In the genomic region with DNA sequence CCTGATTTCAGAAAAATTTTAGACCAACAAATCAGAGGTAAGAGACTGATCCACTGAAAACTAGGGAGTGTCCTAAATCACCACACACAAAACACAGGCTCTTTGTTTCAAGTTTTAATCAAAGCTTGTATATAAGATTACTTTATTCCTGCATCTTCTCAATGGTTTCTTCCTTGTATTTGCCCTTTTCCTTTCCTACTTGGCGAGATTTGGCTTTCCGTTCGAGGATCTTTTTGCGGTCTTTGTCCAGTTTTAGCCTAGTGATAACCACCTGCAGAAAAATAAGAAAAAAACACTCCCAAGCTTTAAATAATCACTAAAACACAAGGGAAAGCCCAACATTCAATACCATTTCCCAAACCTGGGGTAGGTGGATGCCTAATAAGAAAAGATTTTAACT, we compare ENCODE assay signal across 10 cellular contexts. TPM values are rescaled to one million over a fixed set of nuclear protein-coding genes. Genes with fewer than 3 reads are reported as not detected.
A peak's percentile ranks its signal among the peaks of the same experiment; 100 is the strongest.
DNase-seq lines count a peak whose midpoint lies in the region; ATAC-seq and TF ChIP-seq lines count a peak whose summit lies in the region.
"Had no signal": no experiment of that assay in that cellular context is flagged by ENCODE, and none has a peak within 500 bp of the region (broad histone marks: within the 10 kb centered on the region; RNA-seq: fewer than 3 reads in every experiment).

No MANE protein-coding gene starts in this region.

- H3K4me1 ChIP-seq in breast epithelium (peaks cover 4 to 10% of the 10 kb centered on the region in 2 donors), esophagus muscularis mucosa (peaks cover 47 to 56% (median 52%) of the 10 kb centered on the region in 4 donors)

- TF ChIP-seq POLR2A in breast epithelium (IDR thresholded peaks at IDR 0.05) (no peak), esophagus muscularis mucosa (IDR thresholded peaks at IDR 0.05; ENCODE audit: low read depth) (no peak)

- CTCF ChIA-PET in MCF 10A (lab: Yijun Ruan, JAX) = interaction anchor here (0.6 to 1.5 kb wide), 8 partner anchors 9 to 1180 kb away, joined by 3 to 5 read pairs (median 4); no protein-coding TSS in a partner anchor
- CTCF ChIA-PET in T-cell (lab: Charles Lee) = interaction anchor here (0.5 to 2.1 kb wide), 7 partner anchors 11 to 690 kb away, joined by 3 to 10 read pairs (median 3); partner anchors contain the start of gene TP53 (in 1 of the 2)

- H3K27me3 ChIP-seq in breast epithelium (no peaks in the 10 kb centered on the region), esophagus muscularis mucosa (no peaks in the 10 kb centered on the region)

- H3K27ac Mint-ChIP-seq in MCF 10A (ENCODE audit: low read depth, unreplicated experiment) (no peak overlapping the region), T-cell (peak overlapping the region; percentile 80 to 85)
- no peak overlapping the region for H3K27ac Mint-ChIP-seq in stimulated activated memory B cell treated with anti-CD40 and anti-IgM and Interleukin-4, amounts not matched to agents 10 μg/mL and 1 μg/mL and 100 μg/mL, for 72 hours

- peaks cover 69% of the 10 kb centered on the region for H3K36me3 Mint-ChIP-seq in MCF 10A (ENCODE audit: insufficient read depth, unreplicated experiment)
- H3K36me3 Mint-ChIP-seq in T-cell = peaks cover 38% of the 10 kb centered on the region
- peaks cover 69% of the 10 kb centered on the region for H3K36me3 Mint-ChIP-seq in stimulated activated memory B cell treated with anti-CD40 and anti-IgM and Interleukin-4, amounts not matched to agents 10 μg/mL and 1 μg/mL and 100 μg/mL, for 72 hours

- H3K4me3 ChIP-seq in breast epithelium (no peak overlapping the region), esophagus muscularis mucosa (no peak overlapping the region)

- no peak for TF ChIP-seq EP300 in esophagus muscularis mucosa (IDR thresholded peaks at IDR 0.05)

- H3K4me3 Mint-ChIP-seq in MCF 10A (ENCODE audit: unreplicated experiment) = peak overlapping the region; percentile 76
- H3K4me3 Mint-ChIP-seq in T-cell = peak overlapping the region; percentile 36 to 89 (median 83)
- H3K4me3 Mint-ChIP-seq in stimulated activated memory B cell treated with anti-CD40 and anti-IgM and Interleukin-4, amounts not matched to agents 10 μg/mL and 1 μg/mL and 100 μg/mL, for 72 hours = peak overlapping the region; percentile 16

- POLR2A ChIA-PET in MCF 10A (lab: Yijun Ruan, JAX) (interaction anchor here (0.6 to 2.9 kb wide), 14 partner anchors 9 to 893 kb away, joined by 3 to 17 read pairs (median 4); partner anchors contain the start of genes CTC1, MYH10, NDEL1 and PFAS), T-cell (lab: Charles Lee) (interaction anchor here in 1 of 2 donors (1.0 kb wide), 1 partner anchor 17 kb away, joined by 4 read pairs; no protein-coding TSS in a partner anchor)

- no peaks in the 10 kb centered on the region for H3K27me3 Mint-ChIP-seq in MCF 10A (ENCODE audit: insufficient read depth, unreplicated experiment)
- no peaks in the 10 kb centered on the region for H3K27me3 Mint-ChIP-seq in T-cell
- H3K27me3 Mint-ChIP-seq in stimulated activated memory B cell treated with anti-CD40 and anti-IgM and Interleukin-4, amounts not matched to agents 10 μg/mL and 1 μg/mL and 100 μg/mL, for 72 hours = no peaks in the 10 kb centered on the region

- ATAC-seq in T-cell (replicated peaks in 1 of 4) (no peak), GM19324 (IDR thresholded peaks at IDR 0.05; ENCODE audit: low FRiP score, unreplicated experiment) (no peak), HG03175 (IDR thresholded peaks at IDR 0.05; ENCODE audit: unreplicated experiment) (no peak)
- ATAC-seq in stimulated activated memory B cell treated with anti-CD40 and anti-IgM and Interleukin-4, amounts not matched to agents 10 μg/mL and 1 μg/mL and 100 μg/mL, for 72 hours = no peak

- 91% methylated on average over 4 of the region's 4 CpGs for WGBS in esophagus muscularis mucosa

- no peak for DNase-seq in MCF 10A (ENCODE audit: unreplicated experiment)
- DNase-seq in breast epithelium (ENCODE audit: low spot score in 2 of 2) = no peak
- no peak for DNase-seq in T-cell
- no peak for DNase-seq in esophagus muscularis mucosa (ENCODE audit: extremely low spot score)
- DNase-seq in Kasumi-1 (lab: John Stamatoyannopoulos, UW) = no peak
- DNase-seq: amniotic stem cell, NCI-H1105 treated with DMSO at 0.1 percent for 48 hours had no signal

- H3K4me1 Mint-ChIP-seq in MCF 10A (ENCODE audit: insufficient read depth, unreplicated experiment) (peaks cover 26% of the 10 kb centered on the region), T-cell (peaks cover 56 to 67% (median 57%) of the 10 kb centered on the region in 3 donors)
- H3K4me1 Mint-ChIP-seq in stimulated activated memory B cell treated with anti-CD40 and anti-IgM and Interleukin-4, amounts not matched to agents 10 μg/mL and 1 μg/mL and 100 μg/mL, for 72 hours = peaks cover 60% of the 10 kb centered on the region

- H3K36me3 ChIP-seq in breast epithelium (no peaks in the 10 kb centered on the region), esophagus muscularis mucosa (peaks cover 41 to 54% (median 49%) of the 10 kb centered on the region in 4 donors)

- H3K9me3 Mint-ChIP-seq in MCF 10A (ENCODE audit: unreplicated experiment) (no peaks in the 10 kb centered on the region), T-cell (no peaks in the 10 kb centered on the region)
- no peaks in the 10 kb centered on the region for H3K9me3 Mint-ChIP-seq in stimulated activated memory B cell treated with anti-CD40 and anti-IgM and Interleukin-4, amounts not matched to agents 10 μg/mL and 1 μg/mL and 100 μg/mL, for 72 hours

- H3K9me3 ChIP-seq in breast epithelium (no peaks in the 10 kb centered on the region), esophagus muscularis mucosa (no peaks in the 10 kb centered on the region)

- no peak for TF ChIP-seq CTCF in MCF 10A (IDR thresholded peaks at IDR 0.05; ENCODE audit: unreplicated experiment)
- TF ChIP-seq CTCF in breast epithelium (IDR thresholded peaks at IDR 0.05) = no peak
- no peak for TF ChIP-seq CTCF in esophagus muscularis mucosa (IDR thresholded peaks at IDR 0.05)

- H3K27ac ChIP-seq in breast epithelium = no peak overlapping the region
- H3K27ac ChIP-seq in esophagus muscularis mucosa (replicated peaks in 1 of 4) = peak overlapping the region in 3 of 4 donors; percentile 84 to 87 (median 84)

- intact Hi-C loops in MCF 10A (cut with micrococcal nuclease) = no loop called here
- intact Hi-C loops in breast epithelium (cut with DNase I; ENCODE audit: low total_unique reads) = no loop called here
- intact Hi-C loops in esophagus muscularis mucosa (cut with DNase I) = no loop called here

- BruUV-seq in MCF 10A (replicated peaks; lab: Mats Ljungman, UMichigan) = no TSS peak

RNA-seq across cellular contexts. Expression of gene RPL26, which starts 5.6 kb away (rescaled TPM):
- 3,179 and 3,524 TPM in 2 replicates for total RNA-seq in MCF 10A (2022)
- total RNA-seq in breast epithelium = 1,000 to 10,000 TPM; 3,666 to 5,219 (median 4,419) TPM
- total RNA-seq in T-cell = 1,000 to 10,000 TPM; 2,515 to 2,978 (median 2,612) TPM
- 1,000 to 10,000 TPM; 1,511 to 3,942 (median 2,863) TPM for total RNA-seq in esophagus muscularis mucosa

RNA-seq across cellular contexts. Expression of gene RNF222, which starts 20.2 kb away (rescaled TPM):
- total RNA-seq in MCF 10A (2022) (not detected in 2 replicates), breast epithelium (not detected), T-cell (1 to 10 TPM in 2 of 5 donors, under 1 TPM in 2, not detected in 1; 0.09 to 1.6 (median 0.57) TPM), esophagus muscularis mucosa (under 1 TPM in 1 of 4 donors, not detected in 3; 0.42 TPM)

RNA-seq across cellular contexts. Expression of gene ODF4, which starts 37.8 kb away (rescaled TPM):
- total RNA-seq in MCF 10A (2022) (not detected in 2 replicates), breast epithelium (not detected), T-cell (not detected), esophagus muscularis mucosa (not detected)

RNA-seq across cellular contexts. Expression of gene NDEL1, which starts 58.3 kb away (rescaled TPM):
- total RNA-seq in MCF 10A (2022) (95.3 and 112 TPM in 2 replicates), breast epithelium (10 to 100 TPM; 51.1 to 80.6 (median 61.4) TPM), T-cell (100 to 1,000 TPM in 2 of 5 donors, 10 to 100 TPM in 3; 83.4 to 241 (median 99.0) TPM), esophagus muscularis mucosa (10 to 100 TPM; 48.2 to 80.8 (median 55.5) TPM)

Comparison
In these comparisons a context has a peak if more than half of its experiments do, and no peak if none do; other contexts are left out.
1. H3K27ac Mint-ChIP-seq: peak in T-cell (2 of 2); none in MCF 10A (single experiment) and stimulated activated memory B cell treated with anti-CD40 and anti-IgM and Interleukin-4, amounts not matched to agents 10 μg/mL and 1 μg/mL and 100 μg/mL, for 72 hours (single experiment).
2. H3K4me3 Mint-ChIP-seq: peak in every context shown above with its lines; median percentile 83 in T-cell; 76 in MCF 10A; 16 in stimulated activated memory B cell treated with anti-CD40 and anti-IgM and Interleukin-4, amounts not matched to agents 10 μg/mL and 1 μg/mL and 100 μg/mL, for 72 hours.
3. H3K27ac ChIP-seq: peak in esophagus muscularis mucosa (3 of 4); none in breast epithelium (0 of 2).